11 cellular contexts compared by ENCODE assay signal in the genomic region with DNA sequence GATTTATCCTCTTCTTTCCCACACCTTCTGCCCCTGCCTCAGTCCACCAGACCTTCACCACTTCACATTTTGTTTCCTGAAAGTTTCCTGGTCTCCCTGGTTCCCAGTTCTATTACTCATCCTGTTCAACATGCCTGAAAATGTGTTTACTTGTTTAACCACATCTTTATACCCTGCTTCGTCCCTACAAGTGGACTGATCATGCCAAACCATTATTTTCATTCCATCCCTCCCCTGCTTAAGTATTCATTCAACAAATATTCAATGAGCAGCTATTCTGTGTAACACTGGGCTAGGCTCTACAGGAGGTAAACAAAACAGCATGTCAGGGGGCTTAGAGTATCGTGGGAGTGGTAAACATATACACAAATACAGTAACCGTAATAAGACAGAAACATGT. TPM values are rescaled to one million over a fixed set of nuclear protein-coding genes. Genes with fewer than 3 reads are reported as not detected.
DNase-seq lines count a peak whose midpoint lies in the region; FAIRE-seq and TF ChIP-seq lines count a peak whose summit lies in the region.
"Had no signal": no experiment of that assay in that cellular context is flagged by ENCODE, and none has a peak within 500 bp of the region (broad histone marks: within the 10 kb centered on the region; RNA-seq: fewer than 3 reads in every experiment).

No MANE protein-coding gene starts in this region.

- TF ChIP-seq CTCF in CD14-positive monocyte (IDR thresholded peaks at IDR 0.05) (no peak), parathyroid adenoma (IDR thresholded peaks at IDR 0.05) (no peak)

- H3K27me3 Mint-ChIP-seq in CD14-positive monocyte (ENCODE audit: low read depth in 3 of 3): no peaks in the 10 kb centered on the region

- H3K4me1 ChIP-seq in parathyroid adenoma: no peaks in the 10 kb centered on the region

- no peak overlapping the region for H3K9ac ChIP-seq in parathyroid adenoma

- H3K27ac ChIP-seq in epithelial cell of prostate (peak overlapping the region; percentile 46), parathyroid adenoma (peak overlapping the region; percentile 8)
- H3K27ac ChIP-seq: ovary, suprapubic skin had no signal

- H3K9me3 ChIP-seq in parathyroid adenoma (ENCODE audit: control insufficient read depth, low read length) (no peaks in the 10 kb centered on the region), MG63 (no peaks in the 10 kb centered on the region)
- H3K9me3 ChIP-seq: ovary, suprapubic skin had no signal

- no peak overlapping the region for H3K4me3 Mint-ChIP-seq in CD14-positive monocyte

- H3K27ac Mint-ChIP-seq in CD14-positive monocyte: peak overlapping the region in 4 of 7 donors; percentile 19 to 63 (median 44)

- peaks cover 10% of the 10 kb centered on the region for H3K79me2 ChIP-seq in parathyroid adenoma

- peak overlapping the region; percentile 9 for H3K4me2 ChIP-seq in parathyroid adenoma (ENCODE audit: low read length)

- H2AFZ ChIP-seq in parathyroid adenoma: no peak overlapping the region

- H3K36me3 ChIP-seq in parathyroid adenoma (ENCODE audit: control insufficient read depth, insufficient read depth, low read length): no peaks in the 10 kb centered on the region
- no peaks in the 10 kb centered on the region for H3K36me3 ChIP-seq in MG63
- H3K36me3 ChIP-seq: ovary, suprapubic skin had no signal

- intact Hi-C loops in CD14-positive monocyte (cut with micrococcal nuclease): no loop called here

- no peak for FAIRE-seq in GM19239 (lab: Jason Lieb, UNC)

- H3K27me3 ChIP-seq in parathyroid adenoma (ENCODE audit: control insufficient read depth, insufficient read depth, low read length): no peaks in the 10 kb centered on the region
- H3K27me3 ChIP-seq in MG63: peaks cover 12% of the 10 kb centered on the region
- H3K27me3 ChIP-seq: ovary, suprapubic skin had no signal

- H3K4me3 ChIP-seq in parathyroid adenoma (ENCODE audit: low read depth, low read length) (no peak overlapping the region), MG63 (no peak overlapping the region)
- H3K4me3 ChIP-seq: ovary, suprapubic skin had no signal

- peaks cover 76% of the 10 kb centered on the region for H3K4me1 Mint-ChIP-seq in CD14-positive monocyte

- H3K36me3 Mint-ChIP-seq in CD14-positive monocyte: peaks cover 6 to 14% of the 10 kb centered on the region in 2 donors

- DNase-seq in CD14-positive monocyte (ENCODE audit: low spot score): no peak
- peak; percentile 46 for DNase-seq in NCI-H226
- DNase-seq in epithelial cell of prostate (ENCODE audit: low read depth, low spot score): peak; percentile 76
- no peak for DNase-seq in GM19239 (ENCODE audit: insufficient read length, low spot score)
- no peak for DNase-seq in Kasumi-1 (lab: John Stamatoyannopoulos, UW)
- no peak for DNase-seq in NCI-H774 (lab: John Stamatoyannopoulos, UW)
- DNase-seq in MG63: no peak
- DNase-seq: NCI-H1436, ovary had no signal

- no peaks in the 10 kb centered on the region for H3K9me3 Mint-ChIP-seq in CD14-positive monocyte

RNA-seq across cellular contexts. Expression of a gene that starts 5.5 kb away (rescaled TPM):
- 10 to 100 TPM in 1 of 2 donors, 1 to 10 TPM in 1; 6.9 to 16.6 TPM for polyA plus RNA-seq in CD14-positive monocyte
- total RNA-seq in MG63 (2014; rRNA removed; shearing (Covaris generic); ENCODE audit: low replicate concordance): 8.4 and 14.5 TPM in 2 replicates

RNA-seq across cellular contexts. Expression of a gene that starts 45.6 kb away (rescaled TPM):
- polyA plus RNA-seq in CD14-positive monocyte: 10 to 100 TPM; 44.4 to 48.3 TPM
- total RNA-seq in MG63 (2014; rRNA removed; shearing (Covaris generic); ENCODE audit: low replicate concordance): 43.1 and 105 TPM in 2 replicates

Comparison
In these comparisons a context has a peak if more than half of its experiments do, and no peak if none do; other contexts are left out.
1. DNase-seq: peak in NCI-H226 (single experiment) and epithelial cell of prostate (single experiment); none in CD14-positive monocyte (single experiment), GM19239 (single experiment), Kasumi-1 (0 of 2), NCI-H774 (single experiment) and MG63 (single experiment).